ENCODE assay signal across 1 cellular context in genomic region chr21:46379105-46379504, GRCh38.
TF ChIP-seq lines count a peak whose summit lies in the region.

No MANE protein-coding gene starts in this region.

TF ChIP-seq in GM23338, 12 proteins besides CTCF, POLR2A, EP300 and RAD21:
- TF ChIP-seq ZNF114 (CRISPR knock-in tag; IDR thresholded peaks at IDR 0.05), result no peak
- TF ChIP-seq, protein P1, sequence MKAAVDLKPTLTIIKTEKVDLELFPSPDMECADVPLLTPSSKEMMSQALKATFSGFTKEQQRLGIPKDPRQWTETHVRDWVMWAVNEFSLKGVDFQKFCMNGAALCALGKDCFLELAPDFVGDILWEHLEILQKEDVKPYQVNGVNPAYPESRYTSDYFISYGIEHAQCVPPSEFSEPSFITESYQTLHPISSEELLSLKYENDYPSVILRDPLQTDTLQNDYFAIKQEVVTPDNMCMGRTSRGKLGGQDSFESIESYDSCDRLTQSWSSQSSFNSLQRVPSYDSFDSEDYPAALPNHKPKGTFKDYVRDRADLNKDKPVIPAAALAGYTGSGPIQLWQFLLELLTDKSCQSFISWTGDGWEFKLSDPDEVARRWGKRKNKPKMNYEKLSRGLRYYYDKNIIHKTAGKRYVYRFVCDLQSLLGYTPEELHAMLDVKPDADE (IDR thresholded peaks at IDR 0.05), result no peak
- TF ChIP-seq CREB1 (CRISPR knock-in tag; IDR thresholded peaks at IDR 0.05; ENCODE audit: low read depth), result no peak
- TF ChIP-seq EZH2 (IDR thresholded peaks at IDR 0.05; ENCODE audit: low read depth, unreplicated experiment), result no peak
- TF ChIP-seq POLR2AphosphoS5 (IDR thresholded peaks at IDR 0.05; ENCODE audit: low read depth), result no peak
- TF ChIP-seq ZNF331 (CRISPR knock-in tag; IDR thresholded peaks at IDR 0.05; ENCODE audit: low read depth), result no peak
- no peak for TF ChIP-seq REST (IDR thresholded peaks at IDR 0.05; ENCODE audit: unreplicated experiment)
- no peak for TF ChIP-seq NANOG (IDR thresholded peaks at IDR 0.05; ENCODE audit: borderline replicate concordance)
- no peak for TF ChIP-seq ZNF462 (CRISPR knock-in tag; IDR thresholded peaks at IDR 0.05)
